In genomic region chr5:65262590-65263189, GRCh38 we compare ENCODE assay signal across 13 cellular contexts.
DNase-seq lines count a peak whose midpoint lies in the region; ATAC-seq, FAIRE-seq and TF ChIP-seq lines count a peak whose summit lies in the region.
"Had no signal": no experiment of that assay in that cellular context is flagged by ENCODE, and none has a peak within 500 bp of the region (broad histone marks: within the 10 kb centered on the region; RNA-seq: fewer than 3 reads in every experiment).

No MANE protein-coding gene starts in this region.

- H3K36me3 Mint-ChIP-seq in T-helper 17 cell (ENCODE audit: low read depth) = peaks cover 3% of the 10 kb centered on the region
- H3K36me3 Mint-ChIP-seq: stimulated activated effector memory CD8-positive, alpha-beta T cell treated with anti-CD3 and anti-CD28 coated beads, Interleukin-12 subunit alpha, Interleukin-12 subunit beta, amount 100 ng/mL, for 72 hours had no signal

- H3K27me3 ChIP-seq in GM12878 (replicated peaks in 1 of 2; ENCODE audit: control insufficient read depth in 2 of 2, insufficient read depth in 2 of 2, low read length in 1 of 2) = no peaks in the 10 kb centered on the region
- H3K27me3 ChIP-seq: SJSA1 had no signal

- no peaks in the 10 kb centered on the region for H4K20me1 ChIP-seq in GM12878 (ENCODE audit: control insufficient read depth, insufficient read depth)

- 10% methylated on average over 7 of the region's 7 CpGs for WGBS in GM12878 (ENCODE audit: insufficient coverage, insufficient replicate concordance, low lambda C conversion rate, missing lambda C conversion rate)

- H3K9me3 ChIP-seq in GM12878 (replicated peaks; ENCODE audit: control insufficient read depth, insufficient read depth, low read length) (no peaks in the 10 kb centered on the region), T-helper 17 cell (ENCODE audit: control insufficient read depth, low read length, poor library complexity, severe bottlenecking) (no peaks in the 10 kb centered on the region)
- H3K9me3 ChIP-seq: SJSA1 had no signal

- H3K27ac Mint-ChIP-seq in T-helper 17 cell = no peak overlapping the region
- H3K27ac Mint-ChIP-seq: stimulated activated effector memory CD8-positive, alpha-beta T cell treated with anti-CD3 and anti-CD28 coated beads, Interleukin-12 subunit alpha, Interleukin-12 subunit beta, amount 100 ng/mL, for 72 hours had no signal

- H3K79me2 ChIP-seq in GM12878 (ENCODE audit: control insufficient read depth, insufficient read depth, low read length) = no peaks in the 10 kb centered on the region

- in situ Hi-C loops in GM12878 (cut with MboI) = no loop called here

- no peak overlapping the region for H3K27ac ChIP-seq in GM12878 (ENCODE audit: control insufficient read depth, insufficient read depth)
- H3K27ac ChIP-seq: C4-2B, SJSA1 had no signal

- H3K4me1 Mint-ChIP-seq in T-helper 17 cell = peaks cover 2% of the 10 kb centered on the region
- H3K4me1 Mint-ChIP-seq: stimulated activated effector memory CD8-positive, alpha-beta T cell treated with anti-CD3 and anti-CD28 coated beads, Interleukin-12 subunit alpha, Interleukin-12 subunit beta, amount 100 ng/mL, for 72 hours had no signal

- TF ChIP-seq POLR2A in GM12878 (IDR thresholded peaks at IDR 0.05; ENCODE audit: low read depth, low read length) = no peak

- no peaks in the 10 kb centered on the region for H3K4me1 ChIP-seq in GM12878 (ENCODE audit: control insufficient read depth, insufficient read depth, low read length)

- TF ChIP-seq CTCF in HFF-Myc (IDR thresholded peaks at IDR 0.05; ENCODE audit: low read depth, low read length, missing control alignments) = no peak
- TF ChIP-seq CTCF in GM12878 (IDR thresholded peaks at IDR 0.05 in 2 of 3, conservative IDR thresholded peaks at IDR 0.05 in 1 of 3; ENCODE audit: control insufficient read depth in 2 of 3, extremely low read depth in 1 of 3, insufficient read depth in 1 of 3, low read depth in 3 of 3, low read length in 3 of 3) = no peak

- FAIRE-seq in GM12878 (lab: Jason Lieb, UNC) = peak; percentile 27
- FAIRE-seq: frontal cortex had no signal

- no peak overlapping the region for H2AFZ ChIP-seq in GM12878 (ENCODE audit: control insufficient read depth, low read depth, low read length)

- SMC1A ChIA-PET in GM12878 (lab: Charles Lee; ENCODE audit: uncharacterized antibody, unreplicated experiment) = interaction anchor here (0.8 to 1.7 kb wide), 6 partner anchors 10 to 28 kb away, joined by 3 to 5 read pairs (median 3); no protein-coding TSS in a partner anchor

- TF ChIP-seq RAD21 in GM12878 (IDR thresholded peaks at IDR 0.05; ENCODE audit: insufficient read depth, low read depth, low read length) = no peak

- POLR2A ChIA-PET in GM12878 (lab: Charles Lee) = interaction anchor here (0.9 kb wide), 1 partner anchor 26 kb away, joined by 3 read pairs; no protein-coding TSS in a partner anchor

- no peak overlapping the region for H3K4me2 ChIP-seq in GM12878 (ENCODE audit: control insufficient read depth, insufficient read depth)

- H3K9ac ChIP-seq in GM12878 (ENCODE audit: control insufficient read depth, insufficient read depth, low read length) = no peak overlapping the region

- H3K4me3 ChIP-seq in HFF-Myc (replicated peaks; ENCODE audit: low read depth, low read length) (no peak overlapping the region), GM12878 (no peak overlapping the region)
- H3K4me3 ChIP-seq: SJSA1 had no signal

- DNase-seq in A172 (ENCODE audit: low spot score) (peak; percentile 79), HFF-Myc (ENCODE audit: extremely low read depth, low read depth) (peak; percentile 63), GM12878 (ENCODE audit: low read depth, low spot score) (no peak), inferior parietal cortex (ENCODE audit: extremely low spot score) (peak; percentile 27), NCI-H2171 treated with DMSO at 0.1 percent for 48 hours (lab: John Stamatoyannopoulos, UW) (no peak), NCI-H2081 (lab: John Stamatoyannopoulos, UW) (no peak), T-helper 17 cell (no peak)
- DNase-seq in activated CD4-positive, CD25-positive, alpha-beta regulatory T cell (lab: John Stamatoyannopoulos, UW) = no peak
- DNase-seq: activated T-cell treated with anti-CD3 and anti-CD28 coated beads, Interleukin-2, amount 50 U/mL, for 48 hours had no signal

- peaks cover 5% of the 10 kb centered on the region for H3K27me3 Mint-ChIP-seq in T-helper 17 cell

- BruUV-seq in GM12878 (replicated peaks; lab: Mats Ljungman, UMichigan) = no TSS peak

- H3K36me3 ChIP-seq in GM12878 (ENCODE audit: control insufficient read depth in 2 of 2, insufficient read depth in 2 of 2, low read length in 1 of 2) = no peaks in the 10 kb centered on the region
- H3K36me3 ChIP-seq: SJSA1 had no signal

- intact Hi-C loops in GM12878 (cut with micrococcal nuclease; ENCODE audit: unreplicated experiment) = no loop called here

- no peak for TF ChIP-seq EP300 in GM12878 (IDR thresholded peaks at IDR 0.05; ENCODE audit: borderline replicate concordance in 1 of 2, control insufficient read depth in 1 of 2, low read depth in 2 of 2, low read length in 2 of 2)

- no peak for ATAC-seq in GM12878
- no peak for ATAC-seq in T-helper 17 cell
- ATAC-seq: stimulated activated effector memory CD8-positive, alpha-beta T cell treated with anti-CD3 and anti-CD28 coated beads, Interleukin-12 subunit alpha, Interleukin-12 subunit beta, amount 100 ng/mL, for 72 hours had no signal

- CTCF ChIA-PET in GM12878 (lab: Yijun Ruan, JAX) = interaction anchor here (1.6 to 1.7 kb wide), 4 partner anchors 9 to 118 kb away, joined by 4 to 5 read pairs (median 4); no protein-coding TSS in a partner anchor

- RAD21 ChIA-PET in GM12878 (lab: Charles Lee; ENCODE audit: unreplicated experiment) = interaction anchor here (0.8 to 1.2 kb wide), 2 partner anchors 221 to 291 kb away, joined by 3 read pairs; no protein-coding TSS in a partner anchor

- H3K4me3 Mint-ChIP-seq in T-helper 17 cell = no peak overlapping the region
- H3K4me3 Mint-ChIP-seq: stimulated activated effector memory CD8-positive, alpha-beta T cell treated with anti-CD3 and anti-CD28 coated beads, Interleukin-12 subunit alpha, Interleukin-12 subunit beta, amount 100 ng/mL, for 72 hours had no signal

TF ChIP-seq in GM12878, 131 proteins besides CTCF, POLR2A, EP300 and RAD21:
- TF ChIP-seq STAT1 (conservative IDR thresholded peaks at IDR 0.05) (no peak), RUNX3 (IDR thresholded peaks at IDR 0.05; ENCODE audit: low read length) (0 out of 2 replicates have a peak, but pooled peaks have one; percentile 10), E2F4 (IDR thresholded peaks at IDR 0.05; ENCODE audit: low read depth, low read length) (no peak)

Comparison
In these comparisons a context has a peak if more than half of its experiments do, and no peak if none do; other contexts are left out.
1. DNase-seq: peak in A172 (single experiment), HFF-Myc (single experiment) and inferior parietal cortex (single experiment); none in GM12878 (single experiment), NCI-H2171 treated with DMSO at 0.1 percent for 48 hours (single experiment), activated CD4-positive, CD25-positive, alpha-beta regulatory T cell (0 of 4), NCI-H2081 (0 of 2) and T-helper 17 cell (0 of 3).